ENCODE assay signal across 20 cellular contexts in genomic region chr11:116519499-116519898, GRCh38.
A peak's percentile ranks its signal among the peaks of the same experiment; 100 is the strongest.
DNase-seq lines count a peak whose midpoint lies in the region; ATAC-seq, FAIRE-seq and TF ChIP-seq lines count a peak whose summit lies in the region.
"Had no signal": no experiment of that assay in that cellular context is flagged by ENCODE, and none has a peak within 500 bp of the region (broad histone marks: within the 10 kb centered on the region; RNA-seq: fewer than 3 reads in every experiment).

No MANE protein-coding gene starts in this region.

- intact Hi-C loops in GM12878 (cut with micrococcal nuclease; ENCODE audit: unreplicated experiment): no loop called here
- intact Hi-C loops in esophagus squamous epithelium (cut with DNase I): no loop called here

- H3K9me3 ChIP-seq in GM12878 (replicated peaks; ENCODE audit: control insufficient read depth, insufficient read depth, low read length) (no peaks in the 10 kb centered on the region), SK-N-SH (no peaks in the 10 kb centered on the region), esophagus squamous epithelium (no peaks in the 10 kb centered on the region)
- H3K9me3 ChIP-seq: right atrium auricular region, thoracic aorta had no signal

- CTCF ChIA-PET in GM12878 (lab: Yijun Ruan, JAX): no interaction called here
- CTCF ChIA-PET in SK-N-SH (lab: Yijun Ruan, JAX): no interaction called here

- no peak for TF ChIP-seq CTCF in GM12878 (IDR thresholded peaks at IDR 0.05 in 2 of 3, conservative IDR thresholded peaks at IDR 0.05 in 1 of 3; ENCODE audit: control insufficient read depth in 2 of 3, extremely low read depth in 1 of 3, insufficient read depth in 1 of 3, low read depth in 3 of 3, low read length in 3 of 3)
- no peak for TF ChIP-seq CTCF in SK-N-SH (IDR thresholded peaks at IDR 0.05)
- TF ChIP-seq CTCF in esophagus squamous epithelium (IDR thresholded peaks at IDR 0.05): no peak

- no TSS peak for BruUV-seq in GM12878 (replicated peaks; lab: Mats Ljungman, UMichigan)

- no peak overlapping the region for H3K4me3 ChIP-seq in GM12878
- no peak overlapping the region for H3K4me3 ChIP-seq in SK-N-SH (ENCODE audit: low read depth in 2 of 2, low read length in 1 of 2)
- no peak overlapping the region for H3K4me3 ChIP-seq in esophagus squamous epithelium
- H3K4me3 ChIP-seq: hepatocyte, right atrium auricular region, thoracic aorta had no signal

- H3K9ac ChIP-seq in GM12878 (ENCODE audit: control insufficient read depth, insufficient read depth, low read length) (no peak overlapping the region), SK-N-SH (no peak overlapping the region)

- TF ChIP-seq POLR2A in GM18505 (IDR thresholded peaks at IDR 0.05; ENCODE audit: borderline replicate concordance, extremely low read depth, insufficient read depth, insufficient read length) (no peak), GM12878 (IDR thresholded peaks at IDR 0.05; ENCODE audit: low read depth, low read length) (no peak), esophagus squamous epithelium (IDR thresholded peaks at IDR 0.05) (no peak)

- in situ Hi-C loops in GM12878 (cut with MboI): no loop called here

- POLR2A ChIA-PET in GM12878 (lab: Charles Lee): no interaction called here
- POLR2A ChIA-PET in SK-N-SH (lab: Yijun Ruan, JAX): interaction anchor here (0.9 kb wide), 1 partner anchor 13 kb away, joined by 3 read pairs; no protein-coding TSS in a partner anchor

- ATAC-seq in GM18505 (IDR thresholded peaks at IDR 0.05; ENCODE audit: unreplicated experiment) (peak; percentile 80), GM21526 (IDR thresholded peaks at IDR 0.05; ENCODE audit: low FRiP score, unreplicated experiment) (peak; percentile 85), HG03095 (IDR thresholded peaks at IDR 0.05; ENCODE audit: unreplicated experiment) (peak; percentile 88), GM12878 (no peak), GM18520 (IDR thresholded peaks at IDR 0.05; ENCODE audit: unreplicated experiment) (no peak)
- ATAC-seq: SK-N-SH treated with all-trans-retinoic acid at 6 μM for 48 hours had no signal

- no peaks in the 10 kb centered on the region for H3K9me2 ChIP-seq in SK-N-SH

- H4K20me1 ChIP-seq in GM12878 (ENCODE audit: control insufficient read depth, insufficient read depth) (no peaks in the 10 kb centered on the region), SK-N-SH (ENCODE audit: insufficient read depth) (no peaks in the 10 kb centered on the region)

- TF ChIP-seq RAD21 in GM12878 (IDR thresholded peaks at IDR 0.05; ENCODE audit: insufficient read depth, low read depth, low read length) (no peak), SK-N-SH (IDR thresholded peaks at IDR 0.05; ENCODE audit: low read length) (no peak)

- peaks cover 5% of the 10 kb centered on the region; the same call in 1 of the 2 replicates for H3K4me1 ChIP-seq in GM12878 (ENCODE audit: control insufficient read depth, insufficient read depth, low read length)
- peaks cover 0 to 14% of the 10 kb centered on the region in 2 experiments; a peak in 1 of 4 replicates for H3K4me1 ChIP-seq in SK-N-SH (ENCODE audit: control insufficient read depth in 1 of 2, insufficient read depth in 2 of 2, low read depth in 1 of 2, low read length in 1 of 2)
- H3K4me1 ChIP-seq in esophagus squamous epithelium: no peaks in the 10 kb centered on the region
- H3K4me1 ChIP-seq: right atrium auricular region had no signal

- H3K79me2 ChIP-seq in GM12878 (ENCODE audit: control insufficient read depth, insufficient read depth, low read length) (no peaks in the 10 kb centered on the region), SK-N-SH (ENCODE audit: insufficient read depth) (no peaks in the 10 kb centered on the region)
- H3K79me2 ChIP-seq: hepatocyte had no signal

- H3K4me2 ChIP-seq in GM12878 (ENCODE audit: control insufficient read depth, insufficient read depth) (peak overlapping the region; percentile 41; the same call in 1 of the 2 replicates), SK-N-SH (no peak overlapping the region)
- H3K4me2 ChIP-seq: hepatocyte had no signal

- RAD21 ChIA-PET in GM12878 (lab: Charles Lee; ENCODE audit: unreplicated experiment): no interaction called here

- peak; percentile 13 for FAIRE-seq in GM12878 (lab: Jason Lieb, UNC)
- FAIRE-seq: colon, endometrium, keratinocyte had no signal

- 2% methylated on average over 5 of the region's 5 CpGs for WGBS in GM12878 (ENCODE audit: insufficient coverage, insufficient replicate concordance, low lambda C conversion rate, missing lambda C conversion rate)
- WGBS in SK-N-SH (ENCODE audit: low lambda C conversion rate): 43% methylated on average over 5 of the region's 5 CpGs
- WGBS in esophagus squamous epithelium, 2 donors: 64% methylated on average over 5 of the region's 5 CpGs

- no peaks in the 10 kb centered on the region for H3K36me3 ChIP-seq in GM12878 (ENCODE audit: control insufficient read depth in 2 of 2, insufficient read depth in 2 of 2, low read length in 1 of 2)
- H3K36me3 ChIP-seq in SK-N-SH (replicated peaks in 1 of 2; ENCODE audit: control insufficient read depth in 1 of 2, insufficient read depth in 2 of 2, low read length in 1 of 2): no peaks in the 10 kb centered on the region
- no peaks in the 10 kb centered on the region for H3K36me3 ChIP-seq in esophagus squamous epithelium
- H3K36me3 ChIP-seq: right atrium auricular region, thoracic aorta had no signal

- DNase-seq in GM12878 (ENCODE audit: low read depth, low spot score) (no peak), DMS79 (lab: John Stamatoyannopoulos, UW) (no peak), SK-N-SH (no peak), esophagus squamous epithelium (lab: John Stamatoyannopoulos, UW) (no peak)
- DNase-seq: activated B cell treated with CpG ODN at 0.5 μM for 24 hours; activated CD8-positive, alpha-beta memory T cell treated with anti-CD3 and anti-CD28 coated beads for 24 hours; activated naive CD8-positive, alpha-beta T cell treated with anti-CD3 and anti-CD28 coated beads, Interleukin-2, amount 10 ng/mL, durations not matched to agents 7 days and 5 days; NCI-H1930; occipital lobe had no signal

- SMC1A ChIA-PET in GM12878 (lab: Charles Lee; ENCODE audit: uncharacterized antibody, unreplicated experiment): interaction anchor here (1.2 kb wide), 1 partner anchor 171 kb away, joined by 3 read pairs; no protein-coding TSS in a partner anchor

- TF ChIP-seq EP300 in GM12878 (IDR thresholded peaks at IDR 0.05; ENCODE audit: borderline replicate concordance in 1 of 2, control insufficient read depth in 1 of 2, low read depth in 2 of 2, low read length in 2 of 2) (no peak), SK-N-SH (IDR thresholded peaks at IDR 0.05; ENCODE audit: borderline replicate concordance in 1 of 2, low read depth in 1 of 2, low read length in 1 of 2) (no peak)

- no peaks in the 10 kb centered on the region for H3F3A ChIP-seq in SK-N-SH (replicated peaks; ENCODE audit: insufficient read depth)

- H3K27ac ChIP-seq in GM12878 (ENCODE audit: control insufficient read depth, insufficient read depth): no peak overlapping the region
- no peak overlapping the region for H3K27ac ChIP-seq in SK-N-SH (ENCODE audit: low read depth in 2 of 2, low read length in 1 of 2)
- no peak overlapping the region for H3K27ac ChIP-seq in esophagus squamous epithelium
- H3K27ac ChIP-seq: hepatocyte, right atrium auricular region, thoracic aorta had no signal

- H3K27me3 ChIP-seq in GM12878 (replicated peaks in 1 of 2; ENCODE audit: control insufficient read depth in 2 of 2, insufficient read depth in 2 of 2, low read length in 1 of 2): no peaks in the 10 kb centered on the region; a peak in 1 of 4 replicates
- H3K27me3 ChIP-seq in SK-N-SH (ENCODE audit: insufficient read depth): no peaks in the 10 kb centered on the region
- peaks cover 0 to 12% (median 0%) of the 10 kb centered on the region in 4 donors for H3K27me3 ChIP-seq in esophagus squamous epithelium
- H3K27me3 ChIP-seq: right atrium auricular region had no signal

- no peak overlapping the region for H2AFZ ChIP-seq in GM12878 (ENCODE audit: control insufficient read depth, low read depth, low read length)
- no peak overlapping the region for H2AFZ ChIP-seq in SK-N-SH (ENCODE audit: low read depth)
- H2AFZ ChIP-seq: hepatocyte had no signal

TF ChIP-seq in GM12878, 131 proteins besides CTCF, POLR2A, EP300 and RAD21 (continues in another document):
- TF ChIP-seq SIX5 (IDR thresholded peaks at IDR 0.05; ENCODE audit: low read depth, low read length, severe bottlenecking) (no peak), PBX3 (IDR thresholded peaks at IDR 0.05; ENCODE audit: insufficient replicate concordance, low read depth, low read length) (no peak), MYC (IDR thresholded peaks at IDR 0.05; ENCODE audit: insufficient read depth, insufficient read length, insufficient replicate concordance, low read length, severe bottlenecking) (no peak), SMC3 (IDR thresholded peaks at IDR 0.05; ENCODE audit: borderline replicate concordance, low read length) (no peak), WRNIP1 (IDR thresholded peaks at IDR 0.05; ENCODE audit: borderline replicate concordance, low read depth, low read length) (no peak)

TF ChIP-seq in SK-N-SH, 30 proteins besides CTCF, POLR2A, EP300 and RAD21 (continues in another document):
- TF ChIP-seq FOXM1 (IDR thresholded peaks at IDR 0.05; ENCODE audit: low read depth): no peak
- TF ChIP-seq ZBTB33 (IDR thresholded peaks at IDR 0.05; ENCODE audit: borderline replicate concordance, low read depth): no peak
- no peak for TF ChIP-seq GATA2 (CRISPR knock-in tag; IDR thresholded peaks at IDR 0.05)
- TF ChIP-seq ELF1 (IDR thresholded peaks at IDR 0.05): no peak
- no peak for TF ChIP-seq RXRA (IDR thresholded peaks at IDR 0.05; ENCODE audit: borderline replicate concordance, low read depth)
- TF ChIP-seq SMC3 (IDR thresholded peaks at IDR 0.05; ENCODE audit: low read depth, low read length): no peak
- TF ChIP-seq RCOR1 (IDR thresholded peaks at IDR 0.05; ENCODE audit: low read length): no peak
- no peak for TF ChIP-seq MEF2A (IDR thresholded peaks at IDR 0.05; ENCODE audit: borderline replicate concordance, low read depth)
- TF ChIP-seq FOSL2 (IDR thresholded peaks at IDR 0.05; ENCODE audit: borderline replicate concordance, low read depth): no peak
- TF ChIP-seq MXI1 (IDR thresholded peaks at IDR 0.05; ENCODE audit: low read depth, low read length): no peak

Comparison
In these comparisons a context has a peak if more than half of its experiments do, and no peak if none do; other contexts are left out.
1. ATAC-seq: peak in GM18505 (single experiment), GM21526 (single experiment) and HG03095 (single experiment); none in GM12878 (single experiment) and GM18520 (single experiment).